8 cellular contexts compared by ENCODE assay signal in genomic region chr2:156343096-156343939, GRCh38. TPM values are rescaled to one million over a fixed set of nuclear protein-coding genes. Genes with fewer than 3 reads are reported as not detected.
DNase-seq lines count a peak whose midpoint lies in the region; ATAC-seq and TF ChIP-seq lines count a peak whose summit lies in the region.

No MANE protein-coding gene starts in this region.

- DNase-seq in HCT116 (ENCODE audit: low read depth, low spot score) = no peak
- DNase-seq in T-helper 17 cell = no peak
- DNase-seq in DMS153 treated with DMSO at 0.1 percent for 48 hours (lab: John Stamatoyannopoulos, UW; ENCODE audit: unreplicated experiment) = no peak
- no peak for DNase-seq in amniotic stem cell (lab: John Stamatoyannopoulos, UW)

- POLR2A ChIA-PET in HCT116 (lab: Charles Lee) = interaction anchor here (1.0 to 2.3 kb wide), 7 partner anchors 9 to 242 kb away, joined by 3 to 15 read pairs (median 3); no protein-coding TSS in a partner anchor

- no peak for TF ChIP-seq RAD21 in HCT116 (IDR thresholded peaks at IDR 0.05; ENCODE audit: low read depth)

- peaks cover 2% of the 10 kb centered on the region for H3K36me3 Mint-ChIP-seq in T-helper 17 cell (ENCODE audit: low read depth)

- RAD21 ChIA-PET in HCT116 (lab: Charles Lee; ENCODE audit: low non-redundant PET in 1 of 2, low total read pairs in 2 of 2, uncharacterized antibody in 2 of 2, unreplicated experiment in 2 of 2) = interaction anchor here (1.3 to 1.4 kb wide), 2 partner anchors 9 to 57 kb away, joined by 3 to 5 read pairs; no protein-coding TSS in a partner anchor

- peak overlapping the region; percentile 95 for H3K27ac Mint-ChIP-seq in T-helper 17 cell

- no peaks in the 10 kb centered on the region for H3K27me3 Mint-ChIP-seq in T-helper 17 cell

- H3K4me1 ChIP-seq in HCT116 (ENCODE audit: control insufficient read depth in 1 of 2, insufficient read depth in 2 of 2, low read length in 2 of 2) (peaks cover 51 to 78% of the 10 kb centered on the region in 2 experiments), gastroesophageal sphincter (peaks cover 3 to 40% (median 9%) of the 10 kb centered on the region in 3 donors), skeletal muscle satellite cell (ENCODE audit: control insufficient read depth, insufficient read depth, low read length) (peaks cover 16% of the 10 kb centered on the region)

- intact Hi-C loops in HCT116 (cut with micrococcal nuclease) = no loop called here

- H4K20me1 ChIP-seq in HCT116 (ENCODE audit: insufficient read depth) = no peaks in the 10 kb centered on the region

- TF ChIP-seq CTCF in HCT116 (IDR thresholded peaks at IDR 0.05 in 2 of 3, conservative IDR thresholded peaks at IDR 0.05 in 1 of 3; ENCODE audit: borderline replicate concordance in 1 of 3, insufficient read depth in 1 of 3, low read depth in 2 of 3, low read length in 2 of 3) = no peak
- no peak for TF ChIP-seq CTCF in gastroesophageal sphincter (IDR thresholded peaks at IDR 0.05)

- H3K9ac ChIP-seq in HCT116 (ENCODE audit: low read length) (peak overlapping the region; percentile 82), skeletal muscle satellite cell (ENCODE audit: low read depth, low read length) (peak overlapping the region; percentile 97)

- H3K4me3 Mint-ChIP-seq in T-helper 17 cell = peak overlapping the region; percentile 96

- H3K4me3 ChIP-seq in HCT116 (replicated peaks in 1 of 2; ENCODE audit: low read depth in 1 of 2, low read length in 2 of 2) = peak overlapping the region; percentile 55 to 61
- peak overlapping the region; percentile 66 to 68 for H3K4me3 ChIP-seq in gastroesophageal sphincter
- H3K4me3 ChIP-seq in skeletal muscle satellite cell (ENCODE audit: low read length) = peak overlapping the region; percentile 94

- H3K9me3 ChIP-seq in HCT116 (ENCODE audit: control insufficient read depth in 1 of 2, insufficient read depth in 1 of 2, low read depth in 1 of 2, low read length in 2 of 2) (no peaks in the 10 kb centered on the region), T-helper 17 cell (ENCODE audit: control insufficient read depth, low read length, poor library complexity, severe bottlenecking) (no peaks in the 10 kb centered on the region), gastroesophageal sphincter (no peaks in the 10 kb centered on the region), skeletal muscle satellite cell (replicated peaks; ENCODE audit: low read length) (no peaks in the 10 kb centered on the region)

- 36 to 39% methylated on average over 6 of the region's 6 CpGs for WGBS in gastroesophageal sphincter (ENCODE audit: low coverage in 1 of 2), 2 donors

- ATAC-seq in HCT116 (peak; percentile 2), T-helper 17 cell (no peak), gastroesophageal sphincter (no peak), GM21423 (IDR thresholded peaks at IDR 0.05; ENCODE audit: unreplicated experiment) (no peak), GM21737 (IDR thresholded peaks at IDR 0.05; ENCODE audit: unreplicated experiment) (no peak)

- H3K4me2 ChIP-seq in HCT116 (ENCODE audit: low read length) (peak overlapping the region; percentile 83), skeletal muscle satellite cell (ENCODE audit: low read length) (peak overlapping the region; percentile 93)

- no peak for TF ChIP-seq EP300 in gastroesophageal sphincter (IDR thresholded peaks at IDR 0.05)

- H3K4me1 Mint-ChIP-seq in T-helper 17 cell = peaks cover 15% of the 10 kb centered on the region

- no peaks in the 10 kb centered on the region for H3K27me3 ChIP-seq in HCT116 (ENCODE audit: insufficient read depth, low read length)
- no peaks in the 10 kb centered on the region for H3K27me3 ChIP-seq in gastroesophageal sphincter
- no peaks in the 10 kb centered on the region for H3K27me3 ChIP-seq in skeletal muscle satellite cell (ENCODE audit: control insufficient read depth, insufficient read depth, low read length)

- peaks cover 13% of the 10 kb centered on the region for H3K79me2 ChIP-seq in HCT116 (ENCODE audit: insufficient read depth, low read length)

- BruUV-seq in HCT116 (replicated peaks; lab: Mats Ljungman, UMichigan) = TSS peak; percentile 84

- CTCF ChIA-PET in HCT116 (lab: Charles Lee) = interaction anchor here (1.9 kb wide), 1 partner anchor 246 kb away, joined by 7 read pairs; no protein-coding TSS in a partner anchor

- H3K36me3 ChIP-seq in HCT116 (ENCODE audit: control insufficient read depth in 1 of 2, insufficient read depth in 2 of 2, low read length in 2 of 2) = no peaks in the 10 kb centered on the region
- no peaks in the 10 kb centered on the region for H3K36me3 ChIP-seq in gastroesophageal sphincter
- H3K36me3 ChIP-seq in skeletal muscle satellite cell (ENCODE audit: insufficient read depth, low read length) = no peaks in the 10 kb centered on the region

- no peak overlapping the region for H2AFZ ChIP-seq in HCT116 (ENCODE audit: low read depth, low read length, poor library complexity, severe bottlenecking)

- no peak for TF ChIP-seq POLR2A in HCT116 (IDR thresholded peaks at IDR 0.05; ENCODE audit: borderline replicate concordance, extremely low read depth, insufficient read depth, insufficient read length)
- TF ChIP-seq POLR2A in gastroesophageal sphincter (IDR thresholded peaks at IDR 0.05) = no peak

- no peaks in the 10 kb centered on the region for H3K9me2 ChIP-seq in HCT116 (ENCODE audit: insufficient read depth)

- H3K27ac ChIP-seq in HCT116 (ENCODE audit: low read depth, low read length) = peak overlapping the region; percentile 82
- H3K27ac ChIP-seq in gastroesophageal sphincter = peak overlapping the region; percentile 95 to 100 (median 99)

TF ChIP-seq in HCT116, 20 proteins besides CTCF, POLR2A, EP300 and RAD21:
- TF ChIP-seq SIN3A (IDR thresholded peaks at IDR 0.05; ENCODE audit: low read depth) (no peak), JUND (IDR thresholded peaks at IDR 0.05) (no peak), EZH2phosphoT487 (IDR thresholded peaks at IDR 0.05; ENCODE audit: borderline replicate concordance) (no peak), REST (IDR thresholded peaks at IDR 0.05; ENCODE audit: low read depth) (no peak)

RNA-seq across cellular contexts. Expression of gene NR4A2, which starts 10.8 kb away (rescaled TPM):
- total RNA-seq in HCT116 (2021; ENCODE audit: unreplicated experiment) (17.9 TPM), T-helper 17 cell (100 to 1,000 TPM; 213 to 250 TPM), gastroesophageal sphincter (1 to 10 TPM; 1.3 to 7.3 (median 1.8) TPM)
- 27.2 and 107 TPM in 2 replicates for polyA plus RNA-seq in HCT116 (2012)
- total RNA-seq in skeletal muscle satellite cell (2012; rRNA removed) = 0.22 and 0.25 TPM in 2 replicates

Comparison
In these comparisons a context has a peak if more than half of its experiments do, and no peak if none do; other contexts are left out.
1. RNA of gene NR4A2, which starts 10.8 kb away (total RNA-seq): 213 to 250 TPM in T-helper 17 cell; 17.9 TPM in HCT116 (single experiment) and 1.3 to 7.3 TPM in gastroesophageal sphincter; every median in the first group is over 10 times any median in the second.
2. Peak in every context shown above with its lines, with median percentiles within 50 percentile points of each other: H3K4me3 ChIP-seq.